Comparison of ENCODE assay signal across 26 cellular contexts in the genomic region with DNA sequence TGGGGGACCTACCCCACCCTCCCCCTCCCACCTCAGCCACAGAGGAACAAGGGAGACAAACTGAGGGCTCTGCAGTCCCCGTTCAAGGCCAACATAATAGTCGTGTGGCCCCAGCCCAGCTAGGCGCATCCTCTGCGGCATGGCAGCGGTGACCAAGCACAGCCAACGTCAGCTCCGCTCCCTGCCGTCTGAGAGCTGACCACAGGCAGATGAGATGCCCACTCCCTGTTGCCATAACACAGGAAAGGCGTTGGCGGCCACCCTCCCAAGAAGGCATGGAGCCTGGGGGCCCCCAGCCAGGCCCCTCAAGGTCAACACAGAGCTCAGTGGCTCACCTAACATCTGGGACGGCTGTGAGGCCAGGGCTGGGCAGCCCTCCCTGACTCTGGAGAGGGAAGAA.
"Had no signal": no experiment of that assay in that cellular context is flagged by ENCODE, and none has a peak within 500 bp of the region (broad histone marks: within the 10 kb centered on the region; RNA-seq: fewer than 3 reads in every experiment).

No MANE protein-coding gene starts in this region.

- H3K4me3 ChIP-seq: coronary artery, dorsolateral prefrontal cortex had no signal

- DNase-seq: activated CD4-positive, alpha-beta memory T cell treated with anti-CD3 and anti-CD28 coated beads for 36 hours; activated CD4-positive, alpha-beta T cell treated with anti-CD3 and anti-CD28 coated beads for 36 hours; activated CD4-positive, alpha-beta T cell treated with anti-CD3 and anti-CD28 coated beads, Interleukin-2, amount 10 ng/mL, durations not matched to agents 24 days and 14 days; activated CD4-positive, CD25-positive, alpha-beta regulatory T cell; activated CD4-positive, CD25-positive, alpha-beta regulatory T cell treated with anti-CD3 and anti-CD28 coated beads, Interleukin-2, amount 50 U/mL, for 72 hours; activated CD8-positive, alpha-beta memory T cell treated with anti-CD3 and anti-CD28 coated beads for 24 hours; activated effector memory CD4-positive, alpha-beta T cell treated with Interleukin-2 at 50 U/mL for 16 hours; activated gamma-delta T cell treated with Interleukin-2 at 50 U/mL for 16 hours; activated naive CD4-positive, alpha-beta T cell treated with anti-CD3 and anti-CD28 coated beads, Interleukin-2, amount 50 U/mL, for 16 hours; activated naive CD4-positive, alpha-beta T cell treated with Interleukin-2 at 50 U/mL for 16 hours; activated T-cell treated with anti-CD3 and anti-CD28 coated beads, Interleukin-2, amount 50 U/mL, for 4 hours; amniotic stem cell; anterior cingulate cortex; brain microvascular endothelial cell; effector memory CD4-positive, alpha-beta T cell; endodermal cell; foreskin fibroblast; head of caudate nucleus; T-helper 2 cell had no signal

- H3K9me3 Mint-ChIP-seq: activated CD4-positive, alpha-beta memory T cell treated with anti-CD3 and anti-CD28 coated beads for 36 hours; activated CD4-positive, alpha-beta T cell treated with anti-CD3 and anti-CD28 coated beads, Interleukin-2, amount 10 ng/mL, durations not matched to agents 24 days and 14 days; activated T-cell treated with anti-CD3 and anti-CD28 coated beads, Interleukin-2, amount 50 U/mL, for 4 hours; activated T-helper 17 cell treated with anti-CD3 and anti-CD28 coated beads, Interleukin-2, amount 50 U/mL, for 72 hours; central memory CD8-positive, alpha-beta T cell; dendritic cell treated with granulocyte-macrophage colony-stimulating factor and Interleukin-4, amounts not matched to agents 40 ng/mL and 50 ng/mL, for 4 days; endodermal cell had no signal

- H3K27me3 ChIP-seq: brain microvascular endothelial cell, dorsolateral prefrontal cortex had no signal

- H3K27ac ChIP-seq: brain microvascular endothelial cell, coronary artery had no signal

- H3K4me1 Mint-ChIP-seq: activated CD4-positive, alpha-beta T cell treated with anti-CD3 and anti-CD28 coated beads for 36 hours; activated CD4-positive, alpha-beta T cell treated with anti-CD3 and anti-CD28 coated beads, Interleukin-2, amount 10 ng/mL, durations not matched to agents 24 days and 14 days; activated T-helper 17 cell treated with anti-CD3 and anti-CD28 coated beads, Interleukin-2, amount 50 U/mL, for 72 hours; central memory CD8-positive, alpha-beta T cell; endodermal cell had no signal

- ATAC-seq: activated CD4-positive, alpha-beta T cell treated with anti-CD3 and anti-CD28 coated beads for 36 hours; activated T-cell treated with anti-CD3 and anti-CD28 coated beads, Interleukin-2, amount 50 U/mL, for 4 hours; activated T-helper 17 cell treated with anti-CD3 and anti-CD28 coated beads, Interleukin-2, amount 50 U/mL, for 72 hours; esophagus mucosa had no signal

- H3K4me3 Mint-ChIP-seq: activated CD4-positive, alpha-beta memory T cell treated with anti-CD3 and anti-CD28 coated beads for 36 hours; activated CD4-positive, alpha-beta T cell treated with anti-CD3 and anti-CD28 coated beads for 36 hours; activated CD4-positive, alpha-beta T cell treated with anti-CD3 and anti-CD28 coated beads, Interleukin-2, amount 10 ng/mL, durations not matched to agents 24 days and 14 days; activated naive CD8-positive, alpha-beta T cell; activated T-cell treated with anti-CD3 and anti-CD28 coated beads, Interleukin-2, amount 50 U/mL, for 4 hours; activated T-helper 17 cell treated with anti-CD3 and anti-CD28 coated beads, Interleukin-2, amount 50 U/mL, for 72 hours; central memory CD8-positive, alpha-beta T cell; dendritic cell treated with granulocyte-macrophage colony-stimulating factor and Interleukin-4, amounts not matched to agents 40 ng/mL and 50 ng/mL, for 4 days; endodermal cell had no signal

- H3K27ac Mint-ChIP-seq: activated CD4-positive, alpha-beta memory T cell treated with anti-CD3 and anti-CD28 coated beads for 36 hours; activated CD4-positive, alpha-beta T cell treated with anti-CD3 and anti-CD28 coated beads for 36 hours; activated CD4-positive, alpha-beta T cell treated with anti-CD3 and anti-CD28 coated beads, Interleukin-2, amount 10 ng/mL, durations not matched to agents 24 days and 14 days; activated naive CD8-positive, alpha-beta T cell; activated T-helper 17 cell treated with anti-CD3 and anti-CD28 coated beads, Interleukin-2, amount 50 U/mL, for 72 hours had no signal

- H3K27me3 Mint-ChIP-seq: activated CD4-positive, alpha-beta memory T cell treated with anti-CD3 and anti-CD28 coated beads for 36 hours; activated CD4-positive, alpha-beta T cell treated with anti-CD3 and anti-CD28 coated beads for 36 hours; activated CD4-positive, alpha-beta T cell treated with anti-CD3 and anti-CD28 coated beads, Interleukin-2, amount 10 ng/mL, durations not matched to agents 24 days and 14 days; activated naive CD8-positive, alpha-beta T cell; activated T-helper 17 cell treated with anti-CD3 and anti-CD28 coated beads, Interleukin-2, amount 50 U/mL, for 72 hours; central memory CD8-positive, alpha-beta T cell; dendritic cell treated with granulocyte-macrophage colony-stimulating factor and Interleukin-4, amounts not matched to agents 40 ng/mL and 50 ng/mL, for 4 days had no signal
